In genomic region chr3:61682671-61683408, GRCh38 we compare ENCODE assay signal across 14 cellular contexts.
DNase-seq lines count a peak whose midpoint lies in the region; ATAC-seq and TF ChIP-seq lines count a peak whose summit lies in the region.
"Had no signal": no experiment of that assay in that cellular context is flagged by ENCODE, and none has a peak within 500 bp of the region (broad histone marks: within the 10 kb centered on the region; RNA-seq: fewer than 3 reads in every experiment).

No MANE protein-coding gene starts in this region.

- DNase-seq in DMS153 (lab: John Stamatoyannopoulos, UW) (peak; percentile 29), DMS153 treated with DMSO at 0.1 percent for 48 hours (lab: John Stamatoyannopoulos, UW; ENCODE audit: unreplicated experiment) (no peak), RWPE1 (ENCODE audit: low spot score) (peak; percentile 20), foreskin melanocyte (peak; percentile 25), transverse colon (no peak), pons (ENCODE audit: low spot score) (no peak)
- DNase-seq: activated CD4-positive, alpha-beta T cell treated with anti-CD3 and anti-CD28 coated beads for 48 hours; activated naive CD8-positive, alpha-beta T cell treated with anti-CD3 and anti-CD28 coated beads, Interleukin-2, amount 10 ng/mL, durations not matched to agents 7 days and 5 days; stimulated activated CD4-positive, alpha-beta T cell treated with anti-CD3 and anti-CD28 coated beads, Interleukin-1b, Interleukin-23, amount 100 ng/mL, for 48 hours; testis had no signal

- TF ChIP-seq POLR2A in transverse colon (IDR thresholded peaks at IDR 0.05), result no peak

- TF ChIP-seq CTCF in RWPE1 (conservative IDR thresholded peaks at IDR 0.05; ENCODE audit: low read depth) (no peak), transverse colon (IDR thresholded peaks at IDR 0.05) (no peak)

- intact Hi-C loops in transverse colon (cut with DNase I; ENCODE audit: low total_unique reads), result no loop called here

- H3K4me3 ChIP-seq in transverse colon, result no peak overlapping the region
- H3K4me3 ChIP-seq: lung, testis had no signal

- POLR2A ChIA-PET in RWPE1 (lab: Yijun Ruan, JAX; ENCODE audit: low non-redundant PET), result interaction anchor here (0.7 kb wide), 1 partner anchor 119 kb away, joined by 3 read pairs; no protein-coding TSS in a partner anchor

- no peak for TF ChIP-seq EP300 in transverse colon (IDR thresholded peaks at IDR 0.05; ENCODE audit: low read depth)

- WGBS in transverse colon (ENCODE audit: low coverage in 1 of 2), 2 donors, result 67 to 68% methylated on average over 4 to 8 of the region's 8 CpGs

- no peaks in the 10 kb centered on the region for H3K27me3 ChIP-seq in transverse colon
- H3K27me3 ChIP-seq: testis had no signal

- no peak overlapping the region for H3K27ac ChIP-seq in RWPE1
- H3K27ac ChIP-seq in transverse colon, result peak overlapping the region in 3 of 4 donors; percentile 8 to 56 (median 40)
- H3K27ac ChIP-seq: 22Rv1 had no signal

- H3K4me1 ChIP-seq in transverse colon, result peaks cover 3 to 38% (median 10%) of the 10 kb centered on the region in 4 donors

- CTCF ChIA-PET in RWPE1 (lab: Yijun Ruan, JAX), result interaction anchor here (0.5 to 0.7 kb wide), 3 partner anchors 153 to 506 kb away, joined by 3 to 4 read pairs (median 3); no protein-coding TSS in a partner anchor

- no peak for ATAC-seq in HG03175 (IDR thresholded peaks at IDR 0.05; ENCODE audit: unreplicated experiment)
- ATAC-seq in HG03520 (IDR thresholded peaks at IDR 0.05; ENCODE audit: unreplicated experiment), result no peak

- in situ Hi-C loops in transverse colon (cut with MboI; ENCODE audit: low pct_ligation_motif_present in 1 of 4, low pct_unique_long_range_greater_than_20kb in 1 of 4, low sequenced_read_pairs in 3 of 4), result no loop called here

- no peaks in the 10 kb centered on the region for H3K9me3 ChIP-seq in transverse colon
- H3K9me3 ChIP-seq: testis had no signal

- no peaks in the 10 kb centered on the region for H3K36me3 ChIP-seq in transverse colon

Comparison
In these comparisons a context has a peak if more than half of its experiments do, and no peak if none do; other contexts are left out.
1. DNase-seq: peak in DMS153 (single experiment), RWPE1 (single experiment) and foreskin melanocyte (single experiment); none in DMS153 treated with DMSO at 0.1 percent for 48 hours (single experiment), transverse colon (single experiment) and pons (single experiment).